ENCODE assay signal across 14 cellular contexts in the genomic region with DNA sequence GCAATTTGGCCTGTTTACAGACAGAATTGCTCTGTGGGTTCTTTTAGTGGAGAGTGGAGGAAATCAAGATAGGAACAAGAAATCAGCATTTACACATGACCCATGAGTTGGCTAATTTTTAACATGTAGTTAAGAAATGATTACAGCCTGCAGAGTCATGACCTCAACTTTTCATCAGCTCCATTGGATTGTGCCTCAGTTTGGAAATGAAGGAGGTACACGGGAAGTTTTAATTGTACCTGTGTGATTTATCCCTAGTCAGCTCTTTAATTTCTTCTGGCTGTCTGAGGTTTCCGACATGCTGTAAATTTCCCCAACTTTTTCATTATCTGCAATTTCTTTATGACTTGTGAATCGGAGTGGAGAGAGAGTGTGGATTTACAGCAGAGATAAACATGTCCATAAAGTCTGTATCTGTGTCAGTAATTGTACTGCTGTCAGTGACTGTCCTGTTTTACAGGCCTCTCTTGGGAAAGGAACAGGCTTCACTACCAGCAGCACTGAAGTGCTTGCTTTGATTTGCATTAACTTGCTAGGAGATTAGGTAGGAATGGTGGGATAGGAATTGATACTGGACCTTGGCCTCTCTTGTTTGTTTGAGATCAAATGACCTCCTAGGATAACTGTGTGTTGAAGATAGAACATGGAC. TPM values are rescaled to one million over a fixed set of nuclear protein-coding genes. Genes with fewer than 3 reads are reported as not detected.
DNase-seq lines count a peak whose midpoint lies in the region; ATAC-seq and TF ChIP-seq lines count a peak whose summit lies in the region.
"Had no signal": no experiment of that assay in that cellular context is flagged by ENCODE, and none has a peak within 500 bp of the region (broad histone marks: within the 10 kb centered on the region; RNA-seq: fewer than 3 reads in every experiment).

No MANE protein-coding gene starts in this region.

- CTCF ChIA-PET in CD8-positive, alpha-beta memory T cell (lab: Charles Lee): no interaction called here

- no peak overlapping the region for H2BK20ac ChIP-seq in H9 (ENCODE audit: low read depth, low read length, poor library complexity, severe bottlenecking)

- no peak overlapping the region for H2BK5ac ChIP-seq in H9 (ENCODE audit: insufficient read length, low read length)

- no peaks in the 10 kb centered on the region for H3K36me3 Mint-ChIP-seq in CD8-positive, alpha-beta memory T cell
- no peaks in the 10 kb centered on the region for H3K36me3 Mint-ChIP-seq in H9 (ENCODE audit: insufficient read depth in 1 of 3, low read depth in 3 of 3)
- H3K36me3 Mint-ChIP-seq in central memory CD8-positive, alpha-beta T cell (ENCODE audit: insufficient read depth): no peaks in the 10 kb centered on the region
- no peaks in the 10 kb centered on the region for H3K36me3 Mint-ChIP-seq in activated T-helper 1 cell treated with anti-CD3 and anti-CD28 coated beads, Interleukin-12 subunit alpha, Interleukin-12 subunit beta, Interleukin-2, Interleukin-4 antibody, amounts not matched to agents 30 ng/mL and 10 ng/mL and 1 ng/mL, durations not matched to agents 14 hours and 24 hours and 36 hours (ENCODE audit: low read depth)
- H3K36me3 Mint-ChIP-seq: CD8-positive, alpha-beta T cell had no signal

- no peak overlapping the region for H2BK120ac ChIP-seq in H9 (ENCODE audit: low read depth, low read length, poor library complexity, severe bottlenecking)

- no peak for ATAC-seq in central memory CD8-positive, alpha-beta T cell (replicated peaks; ENCODE audit: extremely low read depth, poor library complexity, severe bottlenecking)
- no peak for ATAC-seq in HG03025 (IDR thresholded peaks at IDR 0.05; ENCODE audit: low FRiP score, unreplicated experiment)
- ATAC-seq in GM18870 (IDR thresholded peaks at IDR 0.05; ENCODE audit: unreplicated experiment): no peak
- ATAC-seq: CD8-positive, alpha-beta T cell had no signal

- peaks cover 0 to 1% of the 10 kb centered on the region in 2 donors for H3K27me3 Mint-ChIP-seq in CD8-positive, alpha-beta memory T cell
- H3K27me3 Mint-ChIP-seq in H9 (ENCODE audit: low read depth): no peaks in the 10 kb centered on the region
- no peaks in the 10 kb centered on the region for H3K27me3 Mint-ChIP-seq in central memory CD8-positive, alpha-beta T cell
- no peaks in the 10 kb centered on the region for H3K27me3 Mint-ChIP-seq in activated T-helper 1 cell treated with anti-CD3 and anti-CD28 coated beads, Interleukin-12 subunit alpha, Interleukin-12 subunit beta, Interleukin-2, Interleukin-4 antibody, amounts not matched to agents 30 ng/mL and 10 ng/mL and 1 ng/mL, durations not matched to agents 14 hours and 24 hours and 36 hours (ENCODE audit: insufficient read depth)

- H3K4ac ChIP-seq in H9 (ENCODE audit: low read depth, low read length): no peak overlapping the region

- intact Hi-C loops in activated T-helper 1 cell treated with anti-CD3 and anti-CD28 coated beads, Interleukin-12 subunit alpha, Interleukin-12 subunit beta, Interleukin-2, Interleukin-4 antibody, amounts not matched to agents 30 ng/mL and 10 ng/mL and 1 ng/mL, durations not matched to agents 14 hours and 24 hours and 36 hours (cut with micrococcal nuclease): no loop called here

- H3K14ac ChIP-seq in H9 (ENCODE audit: insufficient read depth, low read length): no peak overlapping the region

- peaks cover 8% of the 10 kb centered on the region for H3K4me1 ChIP-seq in CD8-positive, alpha-beta memory T cell (ENCODE audit: insufficient read depth, low read length)
- H3K4me1 ChIP-seq in H9 (ENCODE audit: insufficient read depth, low read length) (no peaks in the 10 kb centered on the region; the same call in 1 of the 2 replicates), mucosa of rectum (ENCODE audit: control insufficient read depth in 2 of 2, insufficient read depth in 2 of 2, low read length in 2 of 2) (peaks cover 9 to 11% of the 10 kb centered on the region in 2 donors)
- H3K4me1 ChIP-seq: left ventricle myocardium inferior, testis had no signal

- H4K8ac ChIP-seq in H9 (replicated peaks; ENCODE audit: insufficient read length, low read depth, low read length): no peak overlapping the region

- H3K4me1 Mint-ChIP-seq in CD8-positive, alpha-beta memory T cell: peaks cover 15 to 30% (median 23%) of the 10 kb centered on the region in 3 donors
- peaks cover 19 to 22% of the 10 kb centered on the region in 2 experiments for H3K4me1 Mint-ChIP-seq in H9
- H3K4me1 Mint-ChIP-seq in central memory CD8-positive, alpha-beta T cell: peaks cover 23% of the 10 kb centered on the region
- peaks cover 25% of the 10 kb centered on the region for H3K4me1 Mint-ChIP-seq in activated T-helper 1 cell treated with anti-CD3 and anti-CD28 coated beads, Interleukin-12 subunit alpha, Interleukin-12 subunit beta, Interleukin-2, Interleukin-4 antibody, amounts not matched to agents 30 ng/mL and 10 ng/mL and 1 ng/mL, durations not matched to agents 14 hours and 24 hours and 36 hours (ENCODE audit: low read depth)

- H3K23ac ChIP-seq in H9 (ENCODE audit: insufficient read length, low read depth, low read length): no peak overlapping the region

- no peak overlapping the region for H3K4me3 Mint-ChIP-seq in CD8-positive, alpha-beta memory T cell
- no peak overlapping the region for H3K4me3 Mint-ChIP-seq in H9
- no peak overlapping the region for H3K4me3 Mint-ChIP-seq in central memory CD8-positive, alpha-beta T cell
- no peak overlapping the region for H3K4me3 Mint-ChIP-seq in activated T-helper 1 cell treated with anti-CD3 and anti-CD28 coated beads, Interleukin-12 subunit alpha, Interleukin-12 subunit beta, Interleukin-2, Interleukin-4 antibody, amounts not matched to agents 30 ng/mL and 10 ng/mL and 1 ng/mL, durations not matched to agents 14 hours and 24 hours and 36 hours
- H3K4me3 Mint-ChIP-seq: CD8-positive, alpha-beta T cell had no signal

- no peak overlapping the region for H2BK12ac ChIP-seq in H9 (ENCODE audit: insufficient read length, low read depth, low read length)

- H3K9me3 Mint-ChIP-seq in CD8-positive, alpha-beta memory T cell: no peaks in the 10 kb centered on the region
- H3K9me3 Mint-ChIP-seq in H9: no peaks in the 10 kb centered on the region; a peak in 1 of 5 replicates
- H3K9me3 Mint-ChIP-seq in central memory CD8-positive, alpha-beta T cell: no peaks in the 10 kb centered on the region
- H3K9me3 Mint-ChIP-seq in activated T-helper 1 cell treated with anti-CD3 and anti-CD28 coated beads, Interleukin-12 subunit alpha, Interleukin-12 subunit beta, Interleukin-2, Interleukin-4 antibody, amounts not matched to agents 30 ng/mL and 10 ng/mL and 1 ng/mL, durations not matched to agents 14 hours and 24 hours and 36 hours: no peaks in the 10 kb centered on the region
- H3K9me3 Mint-ChIP-seq: CD8-positive, alpha-beta T cell had no signal

- no peak overlapping the region for H2AK5ac ChIP-seq in H9 (ENCODE audit: insufficient read length, low read length)

- H3K27ac ChIP-seq in CD8-positive, alpha-beta memory T cell (ENCODE audit: low read depth, low read length): no peak overlapping the region
- H3K27ac ChIP-seq in H9 (ENCODE audit: insufficient read length, low read depth, low read length) (no peak overlapping the region), mucosa of rectum (ENCODE audit: low read depth in 2 of 2, low read length in 2 of 2) (peak overlapping the region; percentile 50 to 59)
- H3K27ac ChIP-seq: brain microvascular endothelial cell, left ventricle myocardium inferior, testis had no signal

- H3K79me1 ChIP-seq in H9 (ENCODE audit: insufficient read depth, low read depth, low read length, poor library complexity, severe bottlenecking): no peaks in the 10 kb centered on the region

- no peak overlapping the region for H3K4me2 ChIP-seq in H9 (ENCODE audit: insufficient read depth, insufficient read length, low read length)

- no peaks in the 10 kb centered on the region for H4K20me1 ChIP-seq in H9 (ENCODE audit: control insufficient read depth, insufficient read depth, insufficient read length)

- no CpG with 5 or more reads among the region's 3 CpGs for WGBS in H9 (ENCODE audit: extremely low coverage, insufficient read length, low lambda C conversion rate)

- no peak for TF ChIP-seq CTCF in H9 (conservative IDR thresholded peaks at IDR 0.05)

- H2BK15ac ChIP-seq in H9 (ENCODE audit: low read depth, low read length): no peak overlapping the region

- no peak overlapping the region for H3K56ac ChIP-seq in H9 (ENCODE audit: insufficient read length, low read depth, low read length)

- POLR2A ChIA-PET in CD8-positive, alpha-beta memory T cell (lab: Charles Lee): no interaction called here

- H3K4me3 ChIP-seq in CD8-positive, alpha-beta memory T cell (ENCODE audit: low read length): no peak overlapping the region
- peak overlapping the region in 1 of 2 donors; percentile 22 for H3K4me3 ChIP-seq in mucosa of rectum (ENCODE audit: low read length in 2 of 2)
- H3K4me3 ChIP-seq: left ventricle myocardium inferior, testis had no signal

- H4K91ac ChIP-seq in H9 (ENCODE audit: insufficient read length, low read depth, low read length): no peak overlapping the region

- H3K9ac ChIP-seq in H9 (ENCODE audit: extremely low read depth, insufficient read length, low read length) (no peak overlapping the region), mucosa of rectum (ENCODE audit: low read depth in 1 of 2, low read length in 2 of 2) (no peak overlapping the region)

- H3K23me2 ChIP-seq in H9 (ENCODE audit: insufficient read length, low read depth, low read length, poor library complexity, severe bottlenecking): no peaks in the 10 kb centered on the region

- no peaks in the 10 kb centered on the region for H3K79me2 ChIP-seq in H9 (ENCODE audit: insufficient read depth, low read length)

- no peak overlapping the region for H4K5ac ChIP-seq in H9 (ENCODE audit: insufficient read length, low read depth, low read length)

- H3K27ac Mint-ChIP-seq in CD8-positive, alpha-beta memory T cell: peak overlapping the region in 6 of 8 donors; percentile 1 to 47 (median 10)
- peak overlapping the region in 2 of 3 experiments; percentile 35 to 59; a peak in 4 of 7 replicates for H3K27ac Mint-ChIP-seq in H9
- H3K27ac Mint-ChIP-seq in central memory CD8-positive, alpha-beta T cell (ENCODE audit: low read depth): peak overlapping the region; percentile 78
- no peak overlapping the region for H3K27ac Mint-ChIP-seq in activated T-helper 1 cell treated with anti-CD3 and anti-CD28 coated beads, Interleukin-12 subunit alpha, Interleukin-12 subunit beta, Interleukin-2, Interleukin-4 antibody, amounts not matched to agents 30 ng/mL and 10 ng/mL and 1 ng/mL, durations not matched to agents 14 hours and 24 hours and 36 hours
- H3K27ac Mint-ChIP-seq: CD8-positive, alpha-beta T cell had no signal

- no peak overlapping the region for H3T11ph ChIP-seq in H9 (ENCODE audit: low read length)

- H3K18ac ChIP-seq in H9 (ENCODE audit: insufficient read length, low read depth, low read length): no peak overlapping the region

- H3K36me3 ChIP-seq in CD8-positive, alpha-beta memory T cell (ENCODE audit: insufficient read depth, low read length): no peaks in the 10 kb centered on the region
- H3K36me3 ChIP-seq in mucosa of rectum (ENCODE audit: control insufficient read depth in 2 of 2, insufficient read depth in 2 of 2, low read length in 2 of 2): no peaks in the 10 kb centered on the region
- H3K36me3 ChIP-seq: brain microvascular endothelial cell, left ventricle myocardium inferior had no signal

- DNase-seq in CD8-positive, alpha-beta memory T cell: no peak
- DNase-seq in H9 (no peak), EL (no peak)
- DNase-seq in central memory CD8-positive, alpha-beta T cell (ENCODE audit: low spot score in 2 of 2): no peak
- DNase-seq in activated T-helper 1 cell treated with anti-CD3 and anti-CD28 coated beads, Interleukin-12 subunit alpha, Interleukin-12 subunit beta, Interleukin-2, Interleukin-4 antibody, amounts not matched to agents 30 ng/mL and 10 ng/mL and 1 ng/mL, durations not matched to agents 14 hours and 24 hours and 36 hours (ENCODE audit: low spot score): no peak
- DNase-seq: activated gamma-delta T cell; brain microvascular endothelial cell; CD8-positive, alpha-beta T cell; left ventricle myocardium inferior; NCI-H2171 treated with DMSO at 0.1 percent for 48 hours; testis had no signal

- H3K9me3 ChIP-seq in CD8-positive, alpha-beta memory T cell (ENCODE audit: low read length): no peaks in the 10 kb centered on the region
- no peaks in the 10 kb centered on the region for H3K9me3 ChIP-seq in H9 (ENCODE audit: control insufficient read depth, low read depth, low read length)
- no peaks in the 10 kb centered on the region for H3K9me3 ChIP-seq in mucosa of rectum (ENCODE audit: control insufficient read depth in 2 of 2, low read length in 2 of 2)
- H3K9me3 ChIP-seq: left ventricle myocardium inferior, testis had no signal

- H2AFZ ChIP-seq in H9 (ENCODE audit: low read length): no peak overlapping the region

- H3K27me3 ChIP-seq in CD8-positive, alpha-beta memory T cell (ENCODE audit: insufficient read depth, low read length, poor library complexity, severe bottlenecking): no peaks in the 10 kb centered on the region
- H3K27me3 ChIP-seq in H9 (ENCODE audit: insufficient read depth, low read length) (no peaks in the 10 kb centered on the region), mucosa of rectum (ENCODE audit: control insufficient read depth in 2 of 2, insufficient read depth in 2 of 2, low read length in 2 of 2) (no peaks in the 10 kb centered on the region)
- H3K27me3 ChIP-seq: brain microvascular endothelial cell, testis had no signal

RNA-seq across cellular contexts. Expression of gene LIN52, which starts 49.2 kb away (rescaled TPM):
- 10 to 100 TPM; 17.7 to 19.3 TPM for total RNA-seq in CD8-positive, alpha-beta memory T cell
- polyA plus RNA-seq in CD8-positive, alpha-beta memory T cell: 13.9 TPM
- total RNA-seq in H9 (2021): 9.9 and 11.0 TPM in 2 replicates
- 15.9 and 17.2 TPM in 2 replicates for total RNA-seq in activated T-helper 1 cell treated with anti-CD3 and anti-CD28 coated beads, Interleukin-12 subunit alpha, Interleukin-12 subunit beta, Interleukin-2, Interleukin-4 antibody, amounts not matched to agents 30 ng/mL and 10 ng/mL and 1 ng/mL, durations not matched to agents 14 hours and 24 hours and 36 hours

RNA-seq across cellular contexts. Expression of gene ALDH6A1, which starts 49.7 kb away (rescaled TPM):
- total RNA-seq in CD8-positive, alpha-beta memory T cell: 10 to 100 TPM; 10.6 to 12.5 TPM
- 26.0 TPM for polyA plus RNA-seq in CD8-positive, alpha-beta memory T cell
- 36.8 and 37.8 TPM in 2 replicates for total RNA-seq in H9 (2021)
- total RNA-seq in activated T-helper 1 cell treated with anti-CD3 and anti-CD28 coated beads, Interleukin-12 subunit alpha, Interleukin-12 subunit beta, Interleukin-2, Interleukin-4 antibody, amounts not matched to agents 30 ng/mL and 10 ng/mL and 1 ng/mL, durations not matched to agents 14 hours and 24 hours and 36 hours: 10.8 and 11.0 TPM in 2 replicates

Comparison
In these comparisons a context has a peak if more than half of its experiments do, and no peak if none do; other contexts are left out.
1. H3K27ac ChIP-seq: peak in mucosa of rectum (2 of 2); none in CD8-positive, alpha-beta memory T cell (single experiment) and H9 (single experiment).